ENCODE assay signal across 1 cellular context in the genomic region with DNA sequence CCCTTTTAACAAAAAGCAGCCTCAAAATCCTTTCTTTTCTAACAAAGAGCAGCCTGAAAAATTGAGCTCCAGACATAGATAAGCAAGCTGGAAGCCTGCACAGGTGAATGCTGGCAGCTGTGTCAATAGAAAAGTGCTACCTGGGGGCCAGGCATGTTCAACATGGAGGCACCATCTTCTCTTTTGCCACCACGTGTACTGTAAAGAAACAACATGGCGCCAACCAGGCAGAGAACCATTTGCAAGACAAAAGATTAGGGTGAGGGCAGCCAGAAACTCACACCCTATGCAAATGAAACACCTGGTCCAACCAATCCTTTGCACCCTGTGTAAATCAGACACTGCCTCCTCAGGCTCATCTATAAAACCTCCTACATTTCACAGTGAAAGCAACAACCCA.
TF ChIP-seq lines count a peak whose summit lies in the region.

No MANE protein-coding gene starts in this region.

TF ChIP-seq in GM23338, 12 proteins besides CTCF, POLR2A, EP300 and RAD21 (continued from another document):
- TF ChIP-seq, protein P1, sequence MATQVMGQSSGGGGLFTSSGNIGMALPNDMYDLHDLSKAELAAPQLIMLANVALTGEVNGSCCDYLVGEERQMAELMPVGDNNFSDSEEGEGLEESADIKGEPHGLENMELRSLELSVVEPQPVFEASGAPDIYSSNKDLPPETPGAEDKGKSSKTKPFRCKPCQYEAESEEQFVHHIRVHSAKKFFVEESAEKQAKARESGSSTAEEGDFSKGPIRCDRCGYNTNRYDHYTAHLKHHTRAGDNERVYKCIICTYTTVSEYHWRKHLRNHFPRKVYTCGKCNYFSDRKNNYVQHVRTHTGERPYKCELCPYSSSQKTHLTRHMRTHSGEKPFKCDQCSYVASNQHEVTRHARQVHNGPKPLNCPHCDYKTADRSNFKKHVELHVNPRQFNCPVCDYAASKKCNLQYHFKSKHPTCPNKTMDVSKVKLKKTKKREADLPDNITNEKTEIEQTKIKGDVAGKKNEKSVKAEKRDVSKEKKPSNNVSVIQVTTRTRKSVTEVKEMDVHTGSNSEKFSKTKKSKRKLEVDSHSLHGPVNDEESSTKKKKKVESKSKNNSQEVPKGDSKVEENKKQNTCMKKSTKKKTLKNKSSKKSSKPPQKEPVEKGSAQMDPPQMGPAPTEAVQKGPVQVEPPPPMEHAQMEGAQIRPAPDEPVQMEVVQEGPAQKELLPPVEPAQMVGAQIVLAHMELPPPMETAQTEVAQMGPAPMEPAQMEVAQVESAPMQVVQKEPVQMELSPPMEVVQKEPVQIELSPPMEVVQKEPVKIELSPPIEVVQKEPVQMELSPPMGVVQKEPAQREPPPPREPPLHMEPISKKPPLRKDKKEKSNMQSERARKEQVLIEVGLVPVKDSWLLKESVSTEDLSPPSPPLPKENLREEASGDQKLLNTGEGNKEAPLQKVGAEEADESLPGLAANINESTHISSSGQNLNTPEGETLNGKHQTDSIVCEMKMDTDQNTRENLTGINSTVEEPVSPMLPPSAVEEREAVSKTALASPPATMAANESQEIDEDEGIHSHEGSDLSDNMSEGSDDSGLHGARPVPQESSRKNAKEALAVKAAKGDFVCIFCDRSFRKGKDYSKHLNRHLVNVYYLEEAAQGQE (IDR thresholded peaks at IDR 0.05; ENCODE audit: unreplicated experiment) = no peak
- no peak for TF ChIP-seq ZNF114 (CRISPR knock-in tag; IDR thresholded peaks at IDR 0.05)
- no peak for TF ChIP-seq EZH2phosphoT487 (IDR thresholded peaks at IDR 0.05; ENCODE audit: unreplicated experiment)
- TF ChIP-seq JUNB (IDR thresholded peaks at IDR 0.05; ENCODE audit: unreplicated experiment) = no peak
- TF ChIP-seq ZNF331 (CRISPR knock-in tag; IDR thresholded peaks at IDR 0.05; ENCODE audit: low read depth) = no peak
